In the genomic region with DNA sequence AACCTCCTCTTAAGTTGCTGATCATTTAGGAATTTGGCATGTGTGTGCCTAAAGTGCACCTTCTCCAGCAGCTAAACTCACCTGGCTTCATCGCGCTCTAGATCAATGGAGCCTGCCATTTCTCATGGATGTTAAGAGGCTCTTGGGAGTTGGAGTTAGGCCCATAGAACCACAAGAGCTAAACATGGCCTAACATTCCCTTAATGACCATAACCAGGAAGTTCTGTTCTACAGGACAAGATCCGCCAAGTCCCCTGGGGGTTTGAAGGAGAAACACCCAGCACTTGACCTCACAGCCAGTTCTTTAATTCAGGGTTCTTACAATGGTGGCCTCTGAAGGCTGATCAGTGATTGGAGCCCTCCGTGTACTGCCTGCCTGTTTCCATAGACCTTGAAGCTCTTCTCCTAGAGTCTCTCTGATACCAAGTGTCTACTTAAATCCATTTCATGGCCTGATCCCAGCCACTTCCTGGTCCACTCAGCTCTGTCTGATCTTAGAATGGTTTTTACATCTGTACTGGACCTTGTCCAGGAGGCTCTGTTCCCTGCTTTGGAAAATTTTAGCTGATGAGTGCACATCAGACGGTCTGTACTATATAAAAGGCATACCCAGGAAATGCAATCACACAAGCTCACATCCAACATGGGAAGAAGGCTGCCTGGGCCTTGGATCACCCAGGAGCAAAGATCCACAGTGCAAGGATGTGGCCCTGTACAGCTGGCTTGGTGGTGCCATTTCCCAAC, we compare ENCODE assay signal across 2 cellular contexts.
TF ChIP-seq lines count a peak whose summit lies in the region.

No MANE protein-coding gene starts in this region.

TF ChIP-seq in K562, 482 proteins besides CTCF, POLR2A, EP300 and RAD21:
- TF ChIP-seq ASH1L (IDR thresholded peaks at IDR 0.05; ENCODE audit: borderline replicate concordance, low read depth, partially characterized antibody) (no peak), BHLHE40 (IDR thresholded peaks at IDR 0.05; ENCODE audit: low read length) (no peak), ZNF740 (CRISPR knock-in tag; IDR thresholded peaks at IDR 0.05) (no peak), ZNF740 (tag; IDR thresholded peaks at IDR 0.05) (no peak), ZNF3 (CRISPR knock-in tag; IDR thresholded peaks at IDR 0.05) (no peak), HDAC2 (IDR thresholded peaks at IDR 0.05) (no peak), SLC30A9 (CRISPR knock-in tag; IDR thresholded peaks at IDR 0.05) (no peak), WHSC1 (IDR thresholded peaks at IDR 0.05; ENCODE audit: low read length) (no peak), ZNF134 (CRISPR knock-in tag; conservative IDR thresholded peaks at IDR 0.05) (no peak), KHSRP (IDR thresholded peaks at IDR 0.05) (no peak), LARP7 (IDR thresholded peaks at IDR 0.05) (no peak), SMARCE1 (IDR thresholded peaks at IDR 0.05) (no peak)
- TF ChIP-seq, protein P1, sequence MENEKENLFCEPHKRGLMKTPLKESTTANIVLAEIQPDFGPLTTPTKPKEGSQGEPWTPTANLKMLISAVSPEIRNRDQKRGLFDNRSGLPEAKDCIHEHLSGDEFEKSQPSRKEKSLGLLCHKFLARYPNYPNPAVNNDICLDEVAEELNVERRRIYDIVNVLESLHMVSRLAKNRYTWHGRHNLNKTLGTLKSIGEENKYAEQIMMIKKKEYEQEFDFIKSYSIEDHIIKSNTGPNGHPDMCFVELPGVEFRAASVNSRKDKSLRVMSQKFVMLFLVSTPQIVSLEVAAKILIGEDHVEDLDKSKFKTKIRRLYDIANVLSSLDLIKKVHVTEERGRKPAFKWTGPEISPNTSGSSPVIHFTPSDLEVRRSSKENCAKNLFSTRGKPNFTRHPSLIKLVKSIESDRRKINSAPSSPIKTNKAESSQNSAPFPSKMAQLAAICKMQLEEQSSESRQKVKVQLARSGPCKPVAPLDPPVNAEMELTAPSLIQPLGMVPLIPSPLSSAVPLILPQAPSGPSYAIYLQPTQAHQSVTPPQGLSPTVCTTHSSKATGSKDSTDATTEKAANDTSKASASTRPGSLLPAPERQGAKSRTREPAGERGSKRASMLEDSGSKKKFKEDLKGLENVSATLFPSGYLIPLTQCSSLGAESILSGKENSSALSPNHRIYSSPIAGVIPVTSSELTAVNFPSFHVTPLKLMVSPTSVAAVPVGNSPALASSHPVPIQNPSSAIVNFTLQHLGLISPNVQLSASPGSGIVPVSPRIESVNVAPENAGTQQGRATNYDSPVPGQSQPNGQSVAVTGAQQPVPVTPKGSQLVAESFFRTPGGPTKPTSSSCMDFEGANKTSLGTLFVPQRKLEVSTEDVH (IDR thresholded peaks at IDR 0.05; ENCODE audit: low read depth, partially characterized antibody) = no peak
- TF ChIP-seq, protein P2, sequence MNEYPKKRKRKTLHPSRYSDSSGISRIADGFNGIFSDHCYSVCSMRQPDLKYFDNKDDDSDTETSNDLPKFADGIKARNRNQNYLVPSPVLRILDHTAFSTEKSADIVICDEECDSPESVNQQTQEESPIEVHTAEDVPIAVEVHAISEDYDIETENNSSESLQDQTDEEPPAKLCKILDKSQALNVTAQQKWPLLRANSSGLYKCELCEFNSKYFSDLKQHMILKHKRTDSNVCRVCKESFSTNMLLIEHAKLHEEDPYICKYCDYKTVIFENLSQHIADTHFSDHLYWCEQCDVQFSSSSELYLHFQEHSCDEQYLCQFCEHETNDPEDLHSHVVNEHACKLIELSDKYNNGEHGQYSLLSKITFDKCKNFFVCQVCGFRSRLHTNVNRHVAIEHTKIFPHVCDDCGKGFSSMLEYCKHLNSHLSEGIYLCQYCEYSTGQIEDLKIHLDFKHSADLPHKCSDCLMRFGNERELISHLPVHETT (CRISPR knock-in tag; conservative IDR thresholded peaks at IDR 0.05 in 1 of 2, IDR thresholded peaks at IDR 0.05 in 1 of 2) = no peak

TF ChIP-seq in HepG2, 621 proteins besides CTCF, POLR2A, EP300 and RAD21:
- TF ChIP-seq TCF7 (IDR thresholded peaks at IDR 0.05; ENCODE audit: low read depth) = no peak
- TF ChIP-seq ZNF292 (CRISPR knock-in tag; IDR thresholded peaks at IDR 0.05; ENCODE audit: borderline replicate concordance, low read depth) = no peak
- TF ChIP-seq ZNF530 (CRISPR knock-in tag; IDR thresholded peaks at IDR 0.05; ENCODE audit: low read depth) = no peak
- no peak for TF ChIP-seq SRSF4 (IDR thresholded peaks at IDR 0.05; ENCODE audit: low read depth, low read length, poor library complexity, severe bottlenecking)
